ENCODE assay signal across 20 cellular contexts in the genomic region with DNA sequence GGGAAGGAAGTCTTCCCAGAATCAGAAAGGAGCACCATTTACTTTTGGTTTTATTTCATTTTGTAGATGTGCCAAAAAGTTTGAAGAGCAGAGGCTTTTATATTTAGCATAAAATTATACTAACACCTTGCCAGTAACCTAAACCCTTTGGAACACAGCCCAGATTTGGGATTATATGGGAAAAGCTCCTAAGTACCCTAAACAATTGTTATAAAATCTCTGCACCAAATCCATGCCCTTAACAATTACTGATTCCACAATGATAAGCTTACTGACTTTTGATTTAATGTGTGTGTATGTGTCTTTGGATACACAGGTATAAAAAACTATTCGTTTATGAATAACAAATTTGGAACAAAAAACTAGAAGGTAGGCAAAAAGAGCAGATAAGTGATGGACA. TPM values are rescaled to one million over a fixed set of nuclear protein-coding genes. Genes with fewer than 3 reads are reported as not detected.
"Had no signal": no experiment of that assay in that cellular context is flagged by ENCODE, and none has a peak within 500 bp of the region (broad histone marks: within the 10 kb centered on the region; RNA-seq: fewer than 3 reads in every experiment).

No MANE protein-coding gene starts in this region.

- H3K4me3 ChIP-seq: sigmoid colon had no signal

- ATAC-seq: activated CD8-positive, alpha-beta memory T cell treated with anti-CD3 and anti-CD28 coated beads, Interleukin-2, amount 10 ng/mL, durations not matched to agents 7 days and 5 days; left ventricle myocardium superior had no signal

- H3K27me3 Mint-ChIP-seq: activated CD8-positive, alpha-beta memory T cell treated with anti-CD3 and anti-CD28 coated beads, Interleukin-2, amount 10 ng/mL, durations not matched to agents 7 days and 5 days; activated naive CD4-positive, alpha-beta T cell treated with anti-CD3 and anti-CD28 coated beads, Interleukin-2, amount 50 U/mL, for 24 hours; activated T-cell treated with anti-CD3 and anti-CD28 coated beads, Interleukin-2, amount 50 U/mL, for 24 hours had no signal

- H3K27me3 ChIP-seq: sigmoid colon had no signal

- H3K27ac Mint-ChIP-seq: activated CD8-positive, alpha-beta memory T cell treated with anti-CD3 and anti-CD28 coated beads, Interleukin-2, amount 10 ng/mL, durations not matched to agents 7 days and 5 days; activated naive CD4-positive, alpha-beta T cell treated with anti-CD3 and anti-CD28 coated beads, Interleukin-2, amount 50 U/mL, for 24 hours; activated T-cell treated with anti-CD3 and anti-CD28 coated beads, Interleukin-2, amount 50 U/mL, for 24 hours; brain; endodermal cell had no signal

- H3K9me3 ChIP-seq: sigmoid colon had no signal

- H3K4me1 Mint-ChIP-seq: activated CD8-positive, alpha-beta memory T cell treated with anti-CD3 and anti-CD28 coated beads, Interleukin-2, amount 10 ng/mL, durations not matched to agents 7 days and 5 days; activated naive CD4-positive, alpha-beta T cell treated with anti-CD3 and anti-CD28 coated beads, Interleukin-2, amount 50 U/mL, for 24 hours had no signal

- H3K36me3 ChIP-seq: sigmoid colon had no signal

- H3K9me3 Mint-ChIP-seq: activated naive CD4-positive, alpha-beta T cell treated with anti-CD3 and anti-CD28 coated beads, Interleukin-2, amount 50 U/mL, for 24 hours; activated T-cell treated with anti-CD3 and anti-CD28 coated beads, Interleukin-2, amount 50 U/mL, for 24 hours; brain; endodermal cell had no signal

- DNase-seq: activated CD4-positive, alpha-beta T cell treated with anti-CD3 and anti-CD28 coated beads for 1 hour; activated CD4-positive, alpha-beta T cell treated with anti-CD3 and anti-CD28 coated beads, Interleukin-2, amount 50 U/mL, for 48 hours; activated CD8-positive, alpha-beta memory T cell treated with anti-CD3 and anti-CD28 coated beads, Interleukin-2, amount 10 ng/mL, durations not matched to agents 7 days and 5 days; activated effector memory CD4-positive, alpha-beta T cell treated with Interleukin-2 at 50 U/mL for 16 hours; activated T-cell treated with anti-CD3 and anti-CD28 coated beads, Interleukin-2, amount 50 U/mL, for 24 hours; cerebellar nuclear complex; endodermal cell; erythroblast; hippocampal formation; left ventricle myocardium superior; sigmoid colon; stimulated activated CD4-positive, alpha-beta T cell treated with anti-CD3 and anti-CD28 coated beads, Interleukin-12 subunit alpha, Interleukin-12 subunit beta, amount 100 ng/mL, for 4 hours; stimulated activated naive CD4-positive, alpha-beta T cell; trophoblast cell had no signal

- H3K36me3 Mint-ChIP-seq: activated CD8-positive, alpha-beta memory T cell treated with anti-CD3 and anti-CD28 coated beads, Interleukin-2, amount 10 ng/mL, durations not matched to agents 7 days and 5 days; activated naive CD4-positive, alpha-beta T cell treated with anti-CD3 and anti-CD28 coated beads, Interleukin-2, amount 50 U/mL, for 24 hours; brain had no signal

- H3K4me1 ChIP-seq: sigmoid colon had no signal

- H3K27ac ChIP-seq: sigmoid colon had no signal

- H3K4me3 Mint-ChIP-seq: activated CD8-positive, alpha-beta memory T cell treated with anti-CD3 and anti-CD28 coated beads, Interleukin-2, amount 10 ng/mL, durations not matched to agents 7 days and 5 days; activated naive CD4-positive, alpha-beta T cell treated with anti-CD3 and anti-CD28 coated beads, Interleukin-2, amount 50 U/mL, for 24 hours; activated T-cell treated with anti-CD3 and anti-CD28 coated beads, Interleukin-2, amount 50 U/mL, for 24 hours; brain; endodermal cell had no signal

RNA-seq across cellular contexts. Expression of a gene that starts 39.0 kb away (rescaled TPM):
- total RNA-seq: activated CD8-positive, alpha-beta memory T cell treated with anti-CD3 and anti-CD28 coated beads, Interleukin-2, amount 10 ng/mL, durations not matched to agents 7 days and 5 days; dermis microvascular lymphatic vessel endothelial cell; kidney epithelial cell; left ventricle myocardium superior; osteoblast; pulmonary artery endothelial cell had no signal
